1 cellular context compared by ENCODE assay signal in genomic region chr2:20650880-20651730, GRCh38.
A peak's percentile ranks its signal among the peaks of the same experiment; 100 is the strongest.
TF ChIP-seq lines count a peak whose summit lies in the region.

Gene HS1BP3 (minus strand): TSS chr2:20651098. CDS start chr2:20651063, 35 bp downstream.

TF ChIP-seq in K562, 482 proteins besides CTCF, POLR2A, EP300 and RAD21 (continued from another document and continues in another):
- no peak for TF ChIP-seq MCM7 (IDR thresholded peaks at IDR 0.05)
- no peak for TF ChIP-seq THRAP3 (IDR thresholded peaks at IDR 0.05; ENCODE audit: borderline replicate concordance)
- TF ChIP-seq ZNF518B (CRISPR knock-in tag; IDR thresholded peaks at IDR 0.05), result no peak
- TF ChIP-seq DEAF1 (CRISPR knock-in tag; IDR thresholded peaks at IDR 0.05), result no peak
- no peak for TF ChIP-seq CREBBP (IDR thresholded peaks at IDR 0.05; ENCODE audit: low read depth, low read length)
- TF ChIP-seq POLR2AphosphoS5 (IDR thresholded peaks at IDR 0.05; ENCODE audit: control insufficient read depth, insufficient read depth, low read depth, low read length), result peak; percentile 70
- TF ChIP-seq CBX2 (IDR thresholded peaks at IDR 0.05; ENCODE audit: insufficient read depth, low read length, poor library complexity, severe bottlenecking), result no peak
- TF ChIP-seq MAX (CRISPR knock-in tag; IDR thresholded peaks at IDR 0.05), result no peak; the same call in 1 of the 2 replicates
- TF ChIP-seq RUNX1 (IDR thresholded peaks at IDR 0.05; ENCODE audit: low read depth), result no peak; the same call in 1 of the 2 replicates
- peak; percentile 24 to 27; a peak in 2 of 4 replicates for TF ChIP-seq TBL1XR1 (IDR thresholded peaks at IDR 0.05; ENCODE audit: low read length in 2 of 2)
- no peak for TF ChIP-seq ZNF780A (CRISPR knock-in tag; IDR thresholded peaks at IDR 0.05)
- TF ChIP-seq YY1 (IDR thresholded peaks at IDR 0.05; ENCODE audit: borderline replicate concordance in 1 of 3, control insufficient read depth in 1 of 3, extremely low read depth in 1 of 3, insufficient read depth in 3 of 3, insufficient read length in 1 of 3, insufficient replicate concordance in 2 of 3, low read depth in 1 of 3, low read length in 2 of 3), result peak in 2 of 3 experiments; percentile 53
- TF ChIP-seq NKRF (IDR thresholded peaks at IDR 0.05; ENCODE audit: borderline replicate concordance), result no peak
- peak; percentile 58; the same call in 1 of the 2 replicates for TF ChIP-seq ARID4B (CRISPR knock-in tag; IDR thresholded peaks at IDR 0.05)
- TF ChIP-seq CBFA2T2 (conservative IDR thresholded peaks at IDR 0.05), result no peak
- TF ChIP-seq BMI1 (IDR thresholded peaks at IDR 0.05; ENCODE audit: low read length), result no peak
- no peak for TF ChIP-seq TSC22D4 (tag; IDR thresholded peaks at IDR 0.05)
- TF ChIP-seq KLF1 (tag; IDR thresholded peaks at IDR 0.05), result peak; percentile 95
- no peak; a peak in 1 of 4 replicates for TF ChIP-seq MLLT1 (IDR thresholded peaks at IDR 0.05)
- TF ChIP-seq ZNF407 (IDR thresholded peaks at IDR 0.05; ENCODE audit: low read depth), result no peak
- no peak for TF ChIP-seq DACH1 (IDR thresholded peaks at IDR 0.05; ENCODE audit: partially characterized antibody)
- TF ChIP-seq NCOA2 (IDR thresholded peaks at IDR 0.05; ENCODE audit: partially characterized antibody in 2 of 2), result no peak
- no peak for TF ChIP-seq RHOXF2B (CRISPR knock-in tag; conservative IDR thresholded peaks at IDR 0.05)
- TF ChIP-seq LCOR (CRISPR knock-in tag; IDR thresholded peaks at IDR 0.05), result no peak
- TF ChIP-seq HMBOX1 (IDR thresholded peaks at IDR 0.05), result no peak
- peak; percentile 98 for TF ChIP-seq MITF (IDR thresholded peaks at IDR 0.05)
